In the genomic region with DNA sequence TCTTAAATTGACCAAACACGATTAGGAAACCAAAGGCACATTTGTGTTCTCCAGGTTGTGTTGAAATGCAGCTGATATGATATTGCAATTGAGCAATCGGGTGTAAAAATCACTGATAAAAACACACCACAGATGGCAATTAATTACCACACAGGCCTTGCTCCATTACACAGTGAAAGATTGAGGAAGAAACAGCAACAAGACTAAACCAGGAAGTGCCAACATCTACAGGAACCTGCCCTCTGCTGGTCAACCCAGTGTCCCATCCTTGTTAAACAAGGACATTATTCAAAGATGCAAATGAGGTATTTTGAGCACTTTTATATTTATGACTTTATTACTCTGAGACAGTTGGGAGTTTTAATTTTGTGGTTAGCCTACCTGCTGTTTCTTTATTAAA, we compare ENCODE assay signal across 9 cellular contexts.
DNase-seq lines count a peak whose midpoint lies in the region; ATAC-seq, FAIRE-seq and TF ChIP-seq lines count a peak whose summit lies in the region.
"Had no signal": no experiment of that assay in that cellular context is flagged by ENCODE, and none has a peak within 500 bp of the region (broad histone marks: within the 10 kb centered on the region; RNA-seq: fewer than 3 reads in every experiment).

No MANE protein-coding gene starts in this region.

- H3K27ac Mint-ChIP-seq in CD8-positive, alpha-beta memory T cell: no peak overlapping the region

- TF ChIP-seq CTCF in LNCAP (IDR thresholded peaks at IDR 0.05): peak; percentile 70
- TF ChIP-seq CTCF in VCaP (conservative IDR thresholded peaks at IDR 0.05): peak; percentile 36
- TF ChIP-seq CTCF in keratinocyte (optimal IDR thresholded peaks at IDR 0.05 in 1 of 3, IDR thresholded peaks at IDR 0.05 in 1 of 3, conservative IDR thresholded peaks at IDR 0.05 in 1 of 3; ENCODE audit: extremely low read depth in 1 of 3, insufficient read depth in 2 of 3, low read length in 3 of 3): peak; percentile 51 to 71 (median 66)

- H4K20me1 ChIP-seq in keratinocyte (ENCODE audit: control insufficient read depth, extremely low read depth, insufficient read depth, low read length): no peaks in the 10 kb centered on the region

- no peak overlapping the region for H2AFZ ChIP-seq in keratinocyte (ENCODE audit: control insufficient read depth, low read length)

- no peak overlapping the region; the same call in 1 of the 2 replicates for H3K27ac ChIP-seq in VCaP
- H3K27ac ChIP-seq in keratinocyte (ENCODE audit: control insufficient read depth, insufficient read depth, low read length): no peak overlapping the region
- H3K27ac ChIP-seq in CD8-positive, alpha-beta memory T cell (ENCODE audit: low read depth, low read length): no peak overlapping the region

- no peaks in the 10 kb centered on the region for H3K36me3 Mint-ChIP-seq in CD8-positive, alpha-beta memory T cell

- H3K9me1 ChIP-seq in keratinocyte (ENCODE audit: control insufficient read depth, extremely low read depth, insufficient read depth, low read length): no peaks in the 10 kb centered on the region

- POLR2A ChIA-PET in CD8-positive, alpha-beta memory T cell (lab: Charles Lee): no interaction called here

- no peaks in the 10 kb centered on the region for H3K4me1 ChIP-seq in keratinocyte (ENCODE audit: control insufficient read depth, extremely low read depth, insufficient read depth, low read length)
- no peaks in the 10 kb centered on the region for H3K4me1 ChIP-seq in CD8-positive, alpha-beta memory T cell (ENCODE audit: insufficient read depth, low read length)

- H3K9me3 Mint-ChIP-seq in CD8-positive, alpha-beta memory T cell: peaks cover 2 to 11% (median 4%) of the 10 kb centered on the region in 5 donors

- no peak for ATAC-seq in HG03565 (IDR thresholded peaks at IDR 0.05; ENCODE audit: unreplicated experiment)
- no peak for ATAC-seq in GM21825 (IDR thresholded peaks at IDR 0.05; ENCODE audit: unreplicated experiment)

- CTCF ChIA-PET in CD8-positive, alpha-beta memory T cell (lab: Charles Lee): no interaction called here

- H3K79me2 ChIP-seq in keratinocyte (ENCODE audit: control insufficient read depth, insufficient read depth, low read length): no peaks in the 10 kb centered on the region

- peak; percentile 72 for FAIRE-seq in keratinocyte (lab: Jason Lieb, UNC)
- FAIRE-seq: TTC549 had no signal

- no peak overlapping the region for H3K4me3 ChIP-seq in keratinocyte (ENCODE audit: control insufficient read depth in 2 of 3, extremely low read depth in 1 of 3, insufficient read depth in 2 of 3, low read depth in 1 of 3, low read length in 3 of 3)
- H3K4me3 ChIP-seq in CD8-positive, alpha-beta memory T cell (ENCODE audit: low read length): no peak overlapping the region

- H3K27me3 Mint-ChIP-seq in CD8-positive, alpha-beta memory T cell: no peaks in the 10 kb centered on the region

- H3K4me1 Mint-ChIP-seq in CD8-positive, alpha-beta memory T cell: no peaks in the 10 kb centered on the region

- no peaks in the 10 kb centered on the region for H3K27me3 ChIP-seq in keratinocyte (ENCODE audit: control insufficient read depth, extremely low read depth, insufficient read depth, low read length)
- H3K27me3 ChIP-seq in CD8-positive, alpha-beta memory T cell (ENCODE audit: insufficient read depth, low read length, poor library complexity, severe bottlenecking): no peaks in the 10 kb centered on the region

- H3K9me3 ChIP-seq in keratinocyte (ENCODE audit: control insufficient read depth, low read depth, low read length): no peaks in the 10 kb centered on the region
- H3K9me3 ChIP-seq in CD8-positive, alpha-beta memory T cell (ENCODE audit: low read length): no peaks in the 10 kb centered on the region

- H3K36me3 ChIP-seq in keratinocyte (ENCODE audit: control insufficient read depth in 2 of 2, extremely low read depth in 1 of 2, insufficient read depth in 2 of 2, low read length in 2 of 2): no peaks in the 10 kb centered on the region
- no peaks in the 10 kb centered on the region for H3K36me3 ChIP-seq in CD8-positive, alpha-beta memory T cell (ENCODE audit: insufficient read depth, low read length)

- DNase-seq in EH (ENCODE audit: low read depth): peak; percentile 32
- DNase-seq in keratinocyte (ENCODE audit: low read depth, low spot score): no peak
- DNase-seq in activated T-cell treated with anti-CD3 and anti-CD28 coated beads, Interleukin-2, amount 50 U/mL, for 1 hour: no peak
- DNase-seq in CD8-positive, alpha-beta memory T cell: no peak

- H3K4me3 Mint-ChIP-seq in CD8-positive, alpha-beta memory T cell: no peak overlapping the region

- no peak overlapping the region for H3K4me2 ChIP-seq in keratinocyte (ENCODE audit: control insufficient read depth, extremely low read depth, insufficient read depth, low read depth, low read length)

- H3K9ac ChIP-seq in keratinocyte (ENCODE audit: control insufficient read depth, extremely low read depth, insufficient read depth, low read length): no peak overlapping the region

- dilution Hi-C loops in keratinocyte (cut with MboI; ENCODE audit: extremely low pct_ligation_motif_present, low sequenced_read_pairs): no loop called here
